In the genomic region with DNA sequence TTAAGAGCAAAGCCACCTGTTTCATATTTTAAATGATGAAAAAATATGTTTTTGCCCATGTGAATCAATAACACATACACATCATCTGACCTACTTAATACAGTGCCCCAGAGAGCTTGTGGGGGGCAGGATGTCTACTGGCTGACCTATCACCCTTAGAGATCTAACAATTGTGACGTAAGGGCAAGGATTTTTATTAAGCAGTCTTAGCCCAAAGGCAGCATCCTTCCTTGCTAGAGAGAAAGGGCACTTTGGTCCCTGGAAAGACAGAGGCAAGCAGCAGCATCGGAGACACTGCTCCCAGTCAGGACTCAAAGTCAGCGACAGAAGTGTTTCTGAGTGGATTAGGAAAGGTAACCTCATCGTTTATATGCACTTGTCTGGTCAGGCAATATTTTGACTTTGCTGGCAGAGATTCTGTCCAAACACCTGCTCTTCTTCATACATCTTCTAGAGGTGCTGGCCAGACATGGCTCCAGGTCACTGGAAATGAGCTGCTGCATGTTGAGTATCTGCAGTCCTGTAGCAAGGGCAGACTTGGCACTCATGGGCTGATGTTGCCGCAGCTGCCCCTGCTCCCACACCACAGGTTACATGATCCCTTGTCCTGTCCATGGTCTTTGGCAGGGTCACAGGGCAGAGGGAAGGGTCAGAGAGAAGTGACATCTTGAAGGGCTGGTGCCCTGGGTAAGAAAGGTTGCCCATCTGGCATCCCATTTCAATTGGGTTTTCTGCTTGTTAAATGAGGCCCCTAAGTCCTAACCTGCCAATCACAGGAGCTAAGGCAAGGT, we compare ENCODE assay signal across 23 cellular contexts. TPM values are rescaled to one million over a fixed set of nuclear protein-coding genes. Genes with fewer than 3 reads are reported as not detected.
DNase-seq lines count a peak whose midpoint lies in the region; ATAC-seq and TF ChIP-seq lines count a peak whose summit lies in the region.
"Had no signal": no experiment of that assay in that cellular context is flagged by ENCODE, and none has a peak within 500 bp of the region (broad histone marks: within the 10 kb centered on the region; RNA-seq: fewer than 3 reads in every experiment).

No MANE protein-coding gene starts in this region.

- H3K27me3 Mint-ChIP-seq in activated CD4-positive, alpha-beta T cell treated with anti-CD3 and anti-CD28 coated beads, Interleukin-2, amount 10 ng/mL, durations not matched to agents 24 days and 14 days, result no peaks in the 10 kb centered on the region
- H3K27me3 Mint-ChIP-seq in T-helper 17 cell, result no peaks in the 10 kb centered on the region
- no peaks in the 10 kb centered on the region for H3K27me3 Mint-ChIP-seq in effector memory CD8-positive, alpha-beta T cell
- H3K27me3 Mint-ChIP-seq: stimulated activated naive CD8-positive, alpha-beta T cell treated with anti-CD3 and anti-CD28 coated beads, Interleukin-15, amount 100 ng/mL, for 72 hours had no signal

- peak overlapping the region in 13 of 21 experiments; percentile 16 to 88 (median 61) for H3K27ac ChIP-seq in skin epidermis
- H3K27ac ChIP-seq: ascending aorta, BLaER1 had no signal

- H3K4me1 ChIP-seq in BE2C, result no peaks in the 10 kb centered on the region
- H3K4me1 ChIP-seq: BLaER1 had no signal

- H3K4me1 Mint-ChIP-seq in activated CD4-positive, alpha-beta T cell treated with anti-CD3 and anti-CD28 coated beads, Interleukin-2, amount 10 ng/mL, durations not matched to agents 24 days and 14 days, result peaks cover 83% of the 10 kb centered on the region
- H3K4me1 Mint-ChIP-seq in T-helper 17 cell, result peaks cover 42% of the 10 kb centered on the region
- peaks cover 80 to 90% of the 10 kb centered on the region in 2 donors for H3K4me1 Mint-ChIP-seq in effector memory CD8-positive, alpha-beta T cell (ENCODE audit: low read depth in 2 of 2)

- H3K4me3 ChIP-seq in skin epidermis (peak overlapping the region in 3 of 7 experiments; percentile 2 to 25 (median 19)), BE2C (ENCODE audit: low read depth, low read length) (no peak overlapping the region)
- H3K4me3 ChIP-seq: ascending aorta, BLaER1, GM23338 had no signal

- H3K36me3 ChIP-seq in BE2C, result no peaks in the 10 kb centered on the region

- H3K27me3 ChIP-seq in BE2C, result no peaks in the 10 kb centered on the region
- H3K27me3 ChIP-seq: ascending aorta, BLaER1, heart left ventricle had no signal

- ATAC-seq in T-helper 17 cell, result peak; percentile 40
- peak; percentile 62 for ATAC-seq in effector memory CD8-positive, alpha-beta T cell (replicated peaks)
- ATAC-seq: GM23338; heart left ventricle; left ventricle myocardium superior; right cardiac atrium; stimulated activated naive CD8-positive, alpha-beta T cell treated with anti-CD3 and anti-CD28 coated beads, Interleukin-15, amount 100 ng/mL, for 72 hours had no signal

- intact Hi-C loops in activated CD4-positive, alpha-beta T cell treated with anti-CD3 and anti-CD28 coated beads, Interleukin-2, amount 10 ng/mL, durations not matched to agents 24 days and 14 days (cut with micrococcal nuclease), result loop anchor here (5.0 kb wide), 2 partner anchors 262 to 497 kb away; partner anchors contain the start of gene CCR1

- peaks cover 86% of the 10 kb centered on the region for H3K36me3 Mint-ChIP-seq in activated CD4-positive, alpha-beta T cell treated with anti-CD3 and anti-CD28 coated beads, Interleukin-2, amount 10 ng/mL, durations not matched to agents 24 days and 14 days (ENCODE audit: low read depth)
- peaks cover 3% of the 10 kb centered on the region for H3K36me3 Mint-ChIP-seq in T-helper 17 cell (ENCODE audit: low read depth)
- peaks cover 53% of the 10 kb centered on the region for H3K36me3 Mint-ChIP-seq in effector memory CD8-positive, alpha-beta T cell (ENCODE audit: insufficient read depth)

- DNase-seq in activated CD4-positive, alpha-beta T cell treated with anti-CD3 and anti-CD28 coated beads, Interleukin-2, amount 10 ng/mL, durations not matched to agents 24 days and 14 days, result no peak
- DNase-seq in activated CD4-positive, alpha-beta T cell treated with anti-CD3 and anti-CD28 coated beads for 1 hour, result no peak
- DNase-seq in T-helper 17 cell (no peak), BE2C (no peak), dermis blood vessel endothelial cell (no peak), NCI-H1417 treated with DMSO at 0.1 percent for 48 hours (lab: John Stamatoyannopoulos, UW) (no peak)
- DNase-seq in effector memory CD8-positive, alpha-beta T cell, result peak in 1 of 3 experiments; percentile 22
- DNase-seq: activated CD4-positive, alpha-beta T cell treated with anti-CD3 and anti-CD28 coated beads, Interleukin-2, amount 50 U/mL, for 48 hours; cerebellar nuclear complex; GF-D8; left ventricle myocardium superior; NCI-H1092 treated with DMSO at 0.1 percent for 48 hours; NCI-H510A; right cardiac atrium; stimulated activated naive CD8-positive, alpha-beta T cell treated with anti-CD3 and anti-CD28 coated beads, Interleukin-15, amount 100 ng/mL, for 72 hours; trophoblast cell had no signal

- H3K27ac Mint-ChIP-seq in activated CD4-positive, alpha-beta T cell treated with anti-CD3 and anti-CD28 coated beads, Interleukin-2, amount 10 ng/mL, durations not matched to agents 24 days and 14 days, result peak overlapping the region; percentile 75
- peak overlapping the region; percentile 92 for H3K27ac Mint-ChIP-seq in T-helper 17 cell
- peak overlapping the region; percentile 86 to 92 for H3K27ac Mint-ChIP-seq in effector memory CD8-positive, alpha-beta T cell
- H3K27ac Mint-ChIP-seq: GM23338 had no signal

- no peak for TF ChIP-seq CTCF in BE2C (IDR thresholded peaks at IDR 0.05; ENCODE audit: low read depth, low read length)

- H3K9me3 ChIP-seq in T-helper 17 cell (ENCODE audit: control insufficient read depth, low read length, poor library complexity, severe bottlenecking), result no peaks in the 10 kb centered on the region
- H3K9me3 ChIP-seq in BE2C, result no peaks in the 10 kb centered on the region
- H3K9me3 ChIP-seq: ascending aorta, BLaER1, heart left ventricle had no signal

- peaks cover 10% of the 10 kb centered on the region for H3K9me3 Mint-ChIP-seq in activated CD4-positive, alpha-beta T cell treated with anti-CD3 and anti-CD28 coated beads, Interleukin-2, amount 10 ng/mL, durations not matched to agents 24 days and 14 days
- H3K9me3 Mint-ChIP-seq in effector memory CD8-positive, alpha-beta T cell, result no peaks in the 10 kb centered on the region
- H3K9me3 Mint-ChIP-seq: GM23338; stimulated activated naive CD8-positive, alpha-beta T cell treated with anti-CD3 and anti-CD28 coated beads, Interleukin-15, amount 100 ng/mL, for 72 hours had no signal

- H3K4me3 Mint-ChIP-seq in activated CD4-positive, alpha-beta T cell treated with anti-CD3 and anti-CD28 coated beads, Interleukin-2, amount 10 ng/mL, durations not matched to agents 24 days and 14 days, result peak overlapping the region; percentile 75
- peak overlapping the region; percentile 54 for H3K4me3 Mint-ChIP-seq in T-helper 17 cell
- peak overlapping the region; percentile 76 to 87 for H3K4me3 Mint-ChIP-seq in effector memory CD8-positive, alpha-beta T cell
- H3K4me3 Mint-ChIP-seq: GM23338; stimulated activated naive CD8-positive, alpha-beta T cell treated with anti-CD3 and anti-CD28 coated beads, Interleukin-15, amount 100 ng/mL, for 72 hours had no signal

RNA-seq across cellular contexts. Expression of gene CXCR6, which starts 1.8 kb away (rescaled TPM):
- 15.2 TPM in 2 replicates for total RNA-seq in activated CD4-positive, alpha-beta T cell treated with anti-CD3 and anti-CD28 coated beads, Interleukin-2, amount 10 ng/mL, durations not matched to agents 24 days and 14 days
- 1 to 10 TPM; 2.0 to 4.4 TPM for total RNA-seq in T-helper 17 cell
- polyA plus RNA-seq in BE2C (2012; ENCODE audit: insufficient read depth, insufficient read length, low read depth), result not detected
- total RNA-seq in dermis blood vessel endothelial cell, result not detected in 2 replicates
- total RNA-seq: fibroblast of lung, GM23338, LHCN-M2 had no signal
- polyA plus RNA-seq: fibroblast of lung had no signal

RNA-seq across cellular contexts. Expression of gene FYCO1, which starts 50.6 kb away (rescaled TPM):
- 16.5 and 16.8 TPM in 2 replicates for total RNA-seq in activated CD4-positive, alpha-beta T cell treated with anti-CD3 and anti-CD28 coated beads, Interleukin-2, amount 10 ng/mL, durations not matched to agents 24 days and 14 days
- total RNA-seq in T-helper 17 cell (10 to 100 TPM; 27.3 to 32.6 TPM), dermis blood vessel endothelial cell (14.5 and 20.9 TPM in 2 replicates)
- 0.52 TPM for polyA plus RNA-seq in BE2C (2012; ENCODE audit: insufficient read depth, insufficient read length, low read depth)

RNA-seq across cellular contexts. Expression of gene CCR9, which starts 58.7 kb away (rescaled TPM):
- total RNA-seq in activated CD4-positive, alpha-beta T cell treated with anti-CD3 and anti-CD28 coated beads, Interleukin-2, amount 10 ng/mL, durations not matched to agents 24 days and 14 days, result not detected in 2 replicates
- total RNA-seq in T-helper 17 cell, result 1 to 10 TPM; 4.0 to 4.7 TPM
- polyA plus RNA-seq in BE2C (2012; ENCODE audit: insufficient read depth, insufficient read length, low read depth), result not detected
- total RNA-seq in dermis blood vessel endothelial cell, result not detected in 2 replicates
- total RNA-seq: ascending aorta, fibroblast of lung, GM23338, heart left ventricle, left ventricle myocardium superior, LHCN-M2, right cardiac atrium had no signal
- polyA plus RNA-seq: fibroblast of lung, GM23338, right cardiac atrium had no signal
